In genomic region chr9:3920586-3921582, GRCh38 we compare ENCODE assay signal across 23 cellular contexts.
A peak's percentile ranks its signal among the peaks of the same experiment; 100 is the strongest.
DNase-seq lines count a peak whose midpoint lies in the region; ATAC-seq, FAIRE-seq and TF ChIP-seq lines count a peak whose summit lies in the region.
"Had no signal": no experiment of that assay in that cellular context is flagged by ENCODE, and none has a peak within 500 bp of the region (broad histone marks: within the 10 kb centered on the region; RNA-seq: fewer than 3 reads in every experiment).

No MANE protein-coding gene starts in this region.

- WGBS in HepG2 (ENCODE audit: low lambda C conversion rate): 5% methylated on average over 9 of the region's 9 CpGs
- 79 to 80% (median 80%) methylated on average over 9 of the region's 9 CpGs for WGBS in psoas muscle, 3 donors
- WGBS in heart right ventricle, 2 donors: 66 to 67% methylated on average over 9 of the region's 9 CpGs

- no peak for TF ChIP-seq POLR2A in HepG2 (IDR thresholded peaks at IDR 0.05; ENCODE audit: insufficient read depth in 1 of 2, low read depth in 2 of 2, low read length in 2 of 2)

- no peak for TF ChIP-seq RAD21 in HepG2 (CRISPR knock-in tag; IDR thresholded peaks at IDR 0.05)

- H3K79me2 ChIP-seq in HepG2 (ENCODE audit: insufficient read depth, low read length): no peaks in the 10 kb centered on the region

- intact Hi-C loops in Calu3 (cut with micrococcal nuclease; ENCODE audit: unreplicated experiment): no loop called here
- intact Hi-C loops in HepG2 (cut with micrococcal nuclease; ENCODE audit: unreplicated experiment): loop anchor here (1.0 to 2.0 kb wide), 2 partner anchors 18 to 42 kb away; no protein-coding TSS in a partner anchor
- intact Hi-C loops in psoas muscle (cut with DNase I): no loop called here
- intact Hi-C loops in heart right ventricle (cut with DNase I): no loop called here

- H3K4me2 ChIP-seq in HepG2 (ENCODE audit: low read depth, low read length): peak overlapping the region; percentile 71

- H3K4me1 ChIP-seq in HepG2 (ENCODE audit: insufficient read depth, low read length): peaks cover 79% of the 10 kb centered on the region
- H3K4me1 ChIP-seq in psoas muscle: no peaks in the 10 kb centered on the region
- H3K4me1 ChIP-seq in heart right ventricle: peaks cover 0 to 9% (median 0%) of the 10 kb centered on the region in 9 donors
- H3K4me1 ChIP-seq: foreskin keratinocyte had no signal

- H3K4me1 Mint-ChIP-seq in Calu3 (ENCODE audit: low read depth, unreplicated experiment): peaks cover 13% of the 10 kb centered on the region
- H3K4me1 Mint-ChIP-seq in chondrocyte (ENCODE audit: low read depth): peaks cover 14% of the 10 kb centered on the region
- H3K4me1 Mint-ChIP-seq: activated naive CD8-positive, alpha-beta T cell treated with anti-CD3 and anti-CD28 coated beads, Interleukin-2, amount 10 ng/mL, durations not matched to agents 7 days and 5 days had no signal

- peak overlapping the region; percentile 69 for H3K9ac ChIP-seq in HepG2 (ENCODE audit: insufficient read depth, low read depth, low read length)

- DNase-seq in Calu3 (no peak), NCI-H526 treated with DMSO at 0.1 percent for 48 hours (lab: John Stamatoyannopoulos, UW) (peak; percentile 94), chondrocyte (ENCODE audit: low spot score) (no peak), HepG2 (ENCODE audit: low spot score) (peak; percentile 83), psoas muscle (no peak), heart right ventricle (no peak)
- DNase-seq in activated CD4-positive, CD25-positive, alpha-beta regulatory T cell (lab: John Stamatoyannopoulos, UW): no peak
- DNase-seq: activated CD4-positive, alpha-beta T cell treated with anti-CD3 and anti-CD28 coated beads for 1 hour; activated CD8-positive, alpha-beta T cell treated with anti-CD3 and anti-CD28 coated beads for 36 hours; activated naive CD8-positive, alpha-beta T cell treated with anti-CD3 and anti-CD28 coated beads, Interleukin-2, amount 10 ng/mL, durations not matched to agents 7 days and 5 days; effector memory CD4-positive, alpha-beta T cell; foreskin keratinocyte; HCEC 1CT; NCI-H1694; NCI-H2227 treated with DMSO at 0.1 percent for 48 hours; NCI-H748 treated with DMSO at 0.1 percent for 48 hours; occipital lobe; stimulated activated naive CD4-positive, alpha-beta T cell treated with Interleukin-2 at 50 U/mL for 16 hours; T-helper 2 cell had no signal

- FAIRE-seq in HepG2 (lab: Jason Lieb, UNC): peak; percentile 48
- FAIRE-seq: HTR-8/SVneo had no signal

- no peaks in the 10 kb centered on the region for H3K9me3 ChIP-seq in HepG2 (ENCODE audit: low read length)
- H3K9me3 ChIP-seq in psoas muscle: no peaks in the 10 kb centered on the region
- H3K9me3 ChIP-seq in heart right ventricle: no peaks in the 10 kb centered on the region

- in situ Hi-C loops in HepG2 (cut with HindIII; ENCODE audit: extremely low pct_ligation_motif_present, low pct_unique_long_range_greater_than_20kb): no loop called here

- TF ChIP-seq CTCF in Calu3 (IDR thresholded peaks at IDR 0.05; ENCODE audit: unreplicated experiment) (no peak), chondrocyte (IDR thresholded peaks at IDR 0.05) (no peak), HepG2 (CRISPR knock-in tag; IDR thresholded peaks at IDR 0.05) (no peak), psoas muscle (IDR thresholded peaks at IDR 0.05) (no peak), heart right ventricle (IDR thresholded peaks at IDR 0.05) (no peak)

- no peaks in the 10 kb centered on the region for H4K20me1 ChIP-seq in HepG2 (ENCODE audit: insufficient read depth, low read length)

- ATAC-seq in HepG2 (peak; percentile 97), GM21367 (IDR thresholded peaks at IDR 0.05; ENCODE audit: unreplicated experiment) (no peak), psoas muscle (no peak), heart right ventricle (no peak)
- ATAC-seq: activated CD8-positive, alpha-beta T cell treated with anti-CD3 and anti-CD28 coated beads for 36 hours; esophagus mucosa; foreskin keratinocyte; SK-N-SH treated with all-trans-retinoic acid at 6 μM for 48 hours had no signal

- CTCF ChIA-PET in Calu3 (lab: Charles Lee): interaction anchor here (0.7 to 0.9 kb wide), 3 partner anchors 14 to 188 kb away, joined by 3 to 5 read pairs (median 3); no protein-coding TSS in a partner anchor
- CTCF ChIA-PET in HepG2 (lab: Yijun Ruan, JAX; ENCODE audit: low intra/inter-chr PET ratio, low total read pairs): no interaction called here

- H3K27ac ChIP-seq in HepG2 (ENCODE audit: extremely low read length, insufficient read depth, low read length) (peak overlapping the region; percentile 88), psoas muscle (no peak overlapping the region), heart right ventricle (no peak overlapping the region)
- H3K27ac ChIP-seq: foreskin keratinocyte had no signal

- H3K4me3 Mint-ChIP-seq in Calu3 (ENCODE audit: low read depth, unreplicated experiment): no peak overlapping the region
- H3K4me3 Mint-ChIP-seq in chondrocyte (ENCODE audit: unreplicated experiment): no peak overlapping the region
- H3K4me3 Mint-ChIP-seq: activated CD8-positive, alpha-beta T cell treated with anti-CD3 and anti-CD28 coated beads for 36 hours; activated naive CD8-positive, alpha-beta T cell treated with anti-CD3 and anti-CD28 coated beads, Interleukin-2, amount 10 ng/mL, durations not matched to agents 7 days and 5 days had no signal

- H3K9me3 Mint-ChIP-seq in Calu3 (ENCODE audit: low read depth, unreplicated experiment) (no peaks in the 10 kb centered on the region), chondrocyte (ENCODE audit: low read depth) (peaks cover 4% of the 10 kb centered on the region)
- H3K9me3 Mint-ChIP-seq: activated CD8-positive, alpha-beta T cell treated with anti-CD3 and anti-CD28 coated beads for 36 hours; activated naive CD8-positive, alpha-beta T cell treated with anti-CD3 and anti-CD28 coated beads, Interleukin-2, amount 10 ng/mL, durations not matched to agents 7 days and 5 days had no signal

- H3K27me3 Mint-ChIP-seq in Calu3 (ENCODE audit: unreplicated experiment): no peaks in the 10 kb centered on the region
- no peaks in the 10 kb centered on the region for H3K27me3 Mint-ChIP-seq in chondrocyte (ENCODE audit: low read depth)
- H3K27me3 Mint-ChIP-seq: activated naive CD8-positive, alpha-beta T cell treated with anti-CD3 and anti-CD28 coated beads, Interleukin-2, amount 10 ng/mL, durations not matched to agents 7 days and 5 days had no signal

- TF ChIP-seq EP300 in HepG2 (IDR thresholded peaks at IDR 0.05; ENCODE audit: low read depth in 2 of 2, low read length in 2 of 2) (peak in 1 of 2 experiments; percentile 79; a peak in 2 of 4 replicates), HepG2 (CRISPR knock-in tag; IDR thresholded peaks at IDR 0.05; ENCODE audit: borderline replicate concordance) (no peak)

- H3K36me3 ChIP-seq in HepG2 (replicated peaks in 1 of 2; ENCODE audit: control insufficient read depth in 1 of 2, insufficient read depth in 2 of 2, low read length in 2 of 2) (no peaks in the 10 kb centered on the region), psoas muscle (ENCODE audit: insufficient read depth in 1 of 2, low read depth in 1 of 2) (no peaks in the 10 kb centered on the region), heart right ventricle (no peaks in the 10 kb centered on the region)

- H3K27me3 ChIP-seq in HepG2 (ENCODE audit: control insufficient read depth in 1 of 2, insufficient read depth in 2 of 2, low read length in 2 of 2) (no peaks in the 10 kb centered on the region), psoas muscle (ENCODE audit: insufficient read depth in 3 of 3, low read length in 2 of 3) (no peaks in the 10 kb centered on the region), heart right ventricle (no peaks in the 10 kb centered on the region)
- H3K27me3 ChIP-seq: foreskin keratinocyte had no signal

- POLR2A ChIA-PET in HepG2 (lab: Yijun Ruan, JAX): interaction anchor here (0.5 kb wide), 1 partner anchor 42 kb away, joined by 4 read pairs; no protein-coding TSS in a partner anchor

- peak overlapping the region; percentile 74 for H2AFZ ChIP-seq in HepG2 (ENCODE audit: low read length)

- H3K27ac Mint-ChIP-seq in Calu3 (ENCODE audit: unreplicated experiment): peak overlapping the region; percentile 39
- peak overlapping the region; percentile 39 for H3K27ac Mint-ChIP-seq in chondrocyte (ENCODE audit: unreplicated experiment)
- H3K27ac Mint-ChIP-seq: activated CD8-positive, alpha-beta T cell treated with anti-CD3 and anti-CD28 coated beads for 36 hours; activated naive CD8-positive, alpha-beta T cell treated with anti-CD3 and anti-CD28 coated beads, Interleukin-2, amount 10 ng/mL, durations not matched to agents 7 days and 5 days had no signal

- BruUV-seq in Calu3 (replicated peaks; lab: Mats Ljungman, UMichigan) (no TSS peak), HepG2 (replicated peaks; lab: Mats Ljungman, UMichigan) (no TSS peak)

- H3K36me3 Mint-ChIP-seq in Calu3 (ENCODE audit: insufficient read depth, unreplicated experiment): peaks cover 20% of the 10 kb centered on the region
- peaks cover 6% of the 10 kb centered on the region for H3K36me3 Mint-ChIP-seq in chondrocyte (ENCODE audit: low read depth)
- H3K36me3 Mint-ChIP-seq: activated naive CD8-positive, alpha-beta T cell treated with anti-CD3 and anti-CD28 coated beads, Interleukin-2, amount 10 ng/mL, durations not matched to agents 7 days and 5 days had no signal

- H3K4me3 ChIP-seq in HepG2 (replicated peaks in 1 of 3; ENCODE audit: insufficient read depth in 1 of 3, low read depth in 2 of 3, low read length in 3 of 3) (peak overlapping the region in 2 of 3 experiments; percentile 24 to 35; a peak in 2 of 6 replicates), psoas muscle (no peak overlapping the region), heart right ventricle (no peak overlapping the region)

TF ChIP-seq in HepG2, 621 proteins besides CTCF, POLR2A, EP300 and RAD21 (continues in another document):
- TF ChIP-seq THAP8 (CRISPR knock-in tag; IDR thresholded peaks at IDR 0.05; ENCODE audit: borderline replicate concordance) (no peak), ZNF12 (CRISPR knock-in tag; IDR thresholded peaks at IDR 0.05) (peak; percentile 43; the same call in 1 of the 2 replicates), AGO2 (optimal IDR thresholded peaks at IDR 0.05; ENCODE audit: low read depth, low read length) (no peak), NR2C2 (CRISPR knock-in tag; IDR thresholded peaks at IDR 0.05; ENCODE audit: borderline replicate concordance) (peak; percentile 31; the same call in 1 of the 2 replicates), KLF11 (CRISPR knock-in tag; IDR thresholded peaks at IDR 0.05) (no peak), KDM2A (CRISPR knock-in tag; IDR thresholded peaks at IDR 0.05; ENCODE audit: borderline replicate concordance, low read depth) (no peak), PHB2 (IDR thresholded peaks at IDR 0.05; ENCODE audit: partially characterized antibody) (no peak), ZNF230 (CRISPR knock-in tag; IDR thresholded peaks at IDR 0.05) (no peak), ZNF33A (CRISPR knock-in tag; IDR thresholded peaks at IDR 0.05; ENCODE audit: borderline replicate concordance) (no peak), GATA4 (IDR thresholded peaks at IDR 0.05; ENCODE audit: borderline replicate concordance, low read depth) (no peak)

Comparison
In these comparisons a context has a peak if more than half of its experiments do, and no peak if none do; other contexts are left out.
1. DNase-seq: peak in NCI-H526 treated with DMSO at 0.1 percent for 48 hours (single experiment) and HepG2 (single experiment); none in Calu3 (single experiment), chondrocyte (single experiment), psoas muscle (0 of 2), heart right ventricle (0 of 2) and activated CD4-positive, CD25-positive, alpha-beta regulatory T cell (0 of 4).
2. H3K4me3 ChIP-seq: peak in HepG2 (2 of 3); none in psoas muscle (single experiment) and heart right ventricle (0 of 10).